ENCODE assay signal across 8 cellular contexts in the genomic region with DNA sequence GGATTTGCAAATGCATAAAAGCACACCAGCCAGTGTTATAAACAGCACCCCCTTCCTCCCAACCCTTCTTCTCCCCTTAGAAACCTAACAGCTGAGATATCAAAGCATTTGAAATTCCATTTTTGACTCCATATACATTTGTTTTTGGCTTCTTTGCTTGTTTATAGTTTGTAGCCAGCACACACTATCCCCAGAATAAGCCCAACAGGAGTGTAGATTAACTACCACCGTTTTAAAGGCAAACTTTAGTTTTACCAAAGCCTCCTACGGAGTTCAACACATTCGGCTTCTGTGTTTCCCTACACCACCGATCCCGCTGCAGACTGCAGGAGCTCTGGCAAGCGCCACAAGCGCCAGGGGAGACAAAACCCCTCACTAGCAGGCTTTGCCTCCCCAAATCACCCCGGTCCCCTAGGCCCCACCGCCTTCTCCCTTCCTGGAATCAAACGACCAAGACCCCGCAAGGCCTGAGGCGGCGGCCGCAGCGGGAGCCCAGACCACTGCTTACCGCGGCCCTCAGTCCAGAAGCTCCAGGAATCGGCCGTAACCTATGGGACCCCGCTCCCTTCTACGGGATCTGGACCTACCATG. TPM values are rescaled to one million over a fixed set of nuclear protein-coding genes. Genes with fewer than 3 reads are reported as not detected.
DNase-seq lines count a peak whose midpoint lies in the region; ATAC-seq and TF ChIP-seq lines count a peak whose summit lies in the region.

No MANE protein-coding gene starts in this region.

- in situ Hi-C loops in gastrocnemius medialis (cut with MboI; ENCODE audit: low sequenced_read_pairs in 4 of 4) = no loop called here

- H3K36me3 ChIP-seq in gastrocnemius medialis = no peaks in the 10 kb centered on the region

- DNase-seq in AG04449 (ENCODE audit: low read depth, low spot score) (no peak), HL-60 (ENCODE audit: low read depth in 1 of 2, low spot score in 1 of 2) (peak in 1 of 2 experiments; percentile 22), germinal center (ENCODE audit: low spot score) (peak; percentile 34), gastrocnemius medialis (no peak)
- DNase-seq in activated CD8-positive, alpha-beta T cell treated with anti-CD3 and anti-CD28 coated beads, Interleukin-2, amount 10 ng/mL, durations not matched to agents 7 days and 5 days = peak; percentile 49

- H3K4me3 ChIP-seq in AG04449 (ENCODE audit: low read depth, low read length) (peak overlapping the region; percentile 97), HL-60 (replicated peaks; ENCODE audit: insufficient read depth, low read length) (peak overlapping the region; percentile 95), gastrocnemius medialis (peak overlapping the region; percentile 89 to 97 (median 92))

- CTCF ChIA-PET in AG04449 (lab: Yijun Ruan, JAX) = interaction anchor here (1.8 to 3.4 kb wide), 3 partner anchors 9 to 39 kb away, joined by 7 to 14 read pairs (median 10); no protein-coding TSS in a partner anchor
- CTCF ChIA-PET in activated CD8-positive, alpha-beta T cell treated with anti-CD3 and anti-CD28 coated beads, Interleukin-2, amount 10 ng/mL, durations not matched to agents 7 days and 5 days (lab: Charles Lee) = interaction anchor here (0.9 to 1.6 kb wide), 5 partner anchors 10 to 277 kb away, joined by 3 to 6 read pairs (median 3); no protein-coding TSS in a partner anchor

- no peaks in the 10 kb centered on the region for H3K9me3 ChIP-seq in gastrocnemius medialis

- peaks cover 46 to 52% of the 10 kb centered on the region in 2 donors for H3K4me1 ChIP-seq in gastrocnemius medialis

- POLR2A ChIA-PET in AG04449 (lab: Yijun Ruan, JAX) = interaction anchor here (1.0 to 1.7 kb wide), 2 partner anchors 45 to 87 kb away, joined by 3 to 4 read pairs; partner anchors contain the start of gene MRPS22
- POLR2A ChIA-PET in activated CD8-positive, alpha-beta T cell treated with anti-CD3 and anti-CD28 coated beads, Interleukin-2, amount 10 ng/mL, durations not matched to agents 7 days and 5 days (lab: Charles Lee) = interaction anchor here (1.0 to 1.8 kb wide), 3 partner anchors 9 to 453 kb away, joined by 3 to 14 read pairs (median 3); partner anchors contain the start of gene MRPS22

- H3K27me3 Mint-ChIP-seq in activated CD8-positive, alpha-beta T cell treated with anti-CD3 and anti-CD28 coated beads, Interleukin-2, amount 10 ng/mL, durations not matched to agents 7 days and 5 days (ENCODE audit: low read depth) = no peaks in the 10 kb centered on the region

- intact Hi-C loops in gastrocnemius medialis (cut with DNase I; ENCODE audit: low total_unique reads) = loop anchor here (2.0 kb wide), 1 partner anchor 44 kb away; the partner anchor contains the start of gene MRPS22

- H3K27ac ChIP-seq in HL-60 (replicated peaks) (peak overlapping the region; percentile 94), gastrocnemius medialis (peak overlapping the region; percentile 89 to 94 (median 91))

- no peak for TF ChIP-seq POLR2A in gastrocnemius medialis (IDR thresholded peaks at IDR 0.05)

- no peak for TF ChIP-seq CTCF in AG04449 (IDR thresholded peaks at IDR 0.05; ENCODE audit: insufficient read depth, low read length, missing control alignments)
- TF ChIP-seq CTCF in HL-60 (IDR thresholded peaks at IDR 0.05; ENCODE audit: insufficient read depth, low read length) = no peak
- TF ChIP-seq CTCF in gastrocnemius medialis (IDR thresholded peaks at IDR 0.05 in 4 of 5, conservative IDR thresholded peaks at IDR 0.05 in 1 of 5) = no peak

- peak overlapping the region; percentile 90 for H3K4me3 Mint-ChIP-seq in activated CD8-positive, alpha-beta T cell treated with anti-CD3 and anti-CD28 coated beads, Interleukin-2, amount 10 ng/mL, durations not matched to agents 7 days and 5 days

- H3K27me3 ChIP-seq in HL-60 (ENCODE audit: insufficient read depth, poor library complexity, severe bottlenecking) (no peaks in the 10 kb centered on the region), gastrocnemius medialis (no peaks in the 10 kb centered on the region)

- peak overlapping the region; percentile 93 for H3K27ac Mint-ChIP-seq in activated CD8-positive, alpha-beta T cell treated with anti-CD3 and anti-CD28 coated beads, Interleukin-2, amount 10 ng/mL, durations not matched to agents 7 days and 5 days

- H3K9me3 Mint-ChIP-seq in activated CD8-positive, alpha-beta T cell treated with anti-CD3 and anti-CD28 coated beads, Interleukin-2, amount 10 ng/mL, durations not matched to agents 7 days and 5 days (ENCODE audit: insufficient read depth) = no peaks in the 10 kb centered on the region

- peaks cover 42% of the 10 kb centered on the region for H3K4me1 Mint-ChIP-seq in activated CD8-positive, alpha-beta T cell treated with anti-CD3 and anti-CD28 coated beads, Interleukin-2, amount 10 ng/mL, durations not matched to agents 7 days and 5 days (ENCODE audit: low read depth)

- peaks cover 4% of the 10 kb centered on the region for H3K36me3 Mint-ChIP-seq in activated CD8-positive, alpha-beta T cell treated with anti-CD3 and anti-CD28 coated beads, Interleukin-2, amount 10 ng/mL, durations not matched to agents 7 days and 5 days (ENCODE audit: low read depth)

- ATAC-seq in GM18909 (IDR thresholded peaks at IDR 0.05; ENCODE audit: poor library complexity, unreplicated experiment) (peak; percentile 33), gastrocnemius medialis (peak; percentile 10), HG02973 (IDR thresholded peaks at IDR 0.05; ENCODE audit: unreplicated experiment) (no peak), HG03520 (IDR thresholded peaks at IDR 0.05; ENCODE audit: unreplicated experiment) (no peak)
- peak; percentile 45 for ATAC-seq in activated CD8-positive, alpha-beta T cell treated with anti-CD3 and anti-CD28 coated beads, Interleukin-2, amount 10 ng/mL, durations not matched to agents 7 days and 5 days

RNA-seq across cellular contexts. Expression of gene COPB2, which starts 0.4 kb away (rescaled TPM):
- total RNA-seq in activated CD8-positive, alpha-beta T cell treated with anti-CD3 and anti-CD28 coated beads, Interleukin-2, amount 10 ng/mL, durations not matched to agents 7 days and 5 days = 10 to 100 TPM; 82.0 to 87.6 TPM
- 10 to 100 TPM; 38.9 to 43.4 (median 42.1) TPM for total RNA-seq in gastrocnemius medialis

RNA-seq across cellular contexts. Expression of gene MRPS22, which starts 45.2 kb away (rescaled TPM):
- total RNA-seq in activated CD8-positive, alpha-beta T cell treated with anti-CD3 and anti-CD28 coated beads, Interleukin-2, amount 10 ng/mL, durations not matched to agents 7 days and 5 days = 10 to 100 TPM; 39.7 to 41.1 TPM
- 100 to 1,000 TPM in 3 of 4 donors, 10 to 100 TPM in 1; 96.4 to 140 (median 116) TPM for total RNA-seq in gastrocnemius medialis

Comparison
In these comparisons a context has a peak if more than half of its experiments do, and no peak if none do; other contexts are left out.
1. DNase-seq: peak in activated CD8-positive, alpha-beta T cell treated with anti-CD3 and anti-CD28 coated beads, Interleukin-2, amount 10 ng/mL, durations not matched to agents 7 days and 5 days (single experiment) and germinal center (single experiment); none in AG04449 (single experiment) and gastrocnemius medialis (0 of 2).
2. ATAC-seq: peak in GM18909 (single experiment), activated CD8-positive, alpha-beta T cell treated with anti-CD3 and anti-CD28 coated beads, Interleukin-2, amount 10 ng/mL, durations not matched to agents 7 days and 5 days (single experiment) and gastrocnemius medialis (2 of 2); none in HG02973 (single experiment) and HG03520 (single experiment).
3. Peak in every context shown above with its lines, with median percentiles within 50 percentile points of each other: H3K4me3 ChIP-seq.